1 cellular context compared by ENCODE assay signal in the genomic region with DNA sequence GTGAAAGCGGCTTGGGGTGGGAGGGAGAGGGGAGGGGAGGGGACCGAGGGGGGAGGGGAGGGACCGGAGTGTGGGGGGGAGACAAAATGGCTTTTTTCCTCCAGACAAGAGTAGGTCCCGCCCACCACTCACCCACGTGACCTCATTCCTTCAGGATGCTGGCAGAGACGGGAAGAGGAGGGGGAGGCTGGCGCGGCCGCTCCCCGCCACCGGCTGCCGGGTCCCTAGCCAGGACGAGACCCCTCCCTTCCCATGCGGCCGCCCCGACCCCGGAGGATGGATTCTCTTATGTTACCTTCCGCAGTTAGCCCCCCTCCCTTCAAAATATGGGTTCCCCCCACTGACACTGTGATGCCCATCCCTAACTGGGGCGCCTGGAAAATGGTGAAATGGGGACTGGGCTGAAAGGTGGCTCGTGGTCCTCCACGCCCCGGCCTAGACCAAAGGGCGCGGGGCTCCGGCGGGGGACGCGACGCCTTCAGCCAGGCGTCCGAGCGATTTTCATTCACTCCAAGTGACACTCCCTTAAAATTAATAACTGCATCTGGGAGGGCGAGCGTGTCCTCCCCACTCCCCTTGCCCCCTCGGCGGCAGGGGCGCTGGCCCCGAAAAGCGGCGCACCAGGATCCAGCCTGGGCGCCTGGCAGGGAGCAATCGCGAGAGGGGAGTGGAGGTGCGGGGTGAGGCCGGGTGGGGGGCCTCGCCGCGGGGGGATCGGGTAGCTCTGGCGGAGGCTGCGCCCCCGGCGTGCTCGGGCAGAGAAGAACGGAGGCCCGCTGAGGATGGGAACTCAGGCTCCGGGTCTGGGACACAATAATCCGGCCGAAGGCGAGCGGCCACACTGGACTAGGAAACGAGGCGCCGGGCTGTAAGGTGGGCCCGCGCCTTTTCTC.
TF ChIP-seq lines count a peak whose summit lies in the region.

A gene (minus strand): TSS at position 8 of the 893 bp plus-strand sequence. CDS start 7,934 bp downstream, outside the sequence.

TF ChIP-seq in A549, 52 proteins besides CTCF, POLR2A, EP300 and RAD21 (continued from another document):
- TF ChIP-seq NFE2L2 (conservative IDR thresholded peaks at IDR 0.05; ENCODE audit: low read length) (no peak), RFX5 (IDR thresholded peaks at IDR 0.05) (no peak), JUNB (IDR thresholded peaks at IDR 0.05) (no peak), RNF2 (IDR thresholded peaks at IDR 0.05; ENCODE audit: borderline replicate concordance, low read depth) (no peak; the same call in 1 of the 2 replicates), TP53 (CRISPR knock-in tag; IDR thresholded peaks at IDR 0.05) (no peak), SMC3 (IDR thresholded peaks at IDR 0.05) (0 out of 3 replicates have a peak, but pooled peaks have one; percentile 6), MYC (IDR thresholded peaks at IDR 0.05; ENCODE audit: borderline replicate concordance, low read length) (no peak), POLR2AphosphoS2 (conservative IDR thresholded peaks at IDR 0.05; ENCODE audit: low read length) (no peak), ZNF302 (CRISPR knock-in tag; IDR thresholded peaks at IDR 0.05) (no peak), CHD2 (IDR thresholded peaks at IDR 0.05; ENCODE audit: low read length, partially characterized antibody) (no peak), JUN (IDR thresholded peaks at IDR 0.05) (peak in 1 of 2 experiments; percentile 90; a peak in 3 of 5 replicates), FOSL2 (IDR thresholded peaks at IDR 0.05) (no peak), FOSL2 (CRISPR knock-in tag; IDR thresholded peaks at IDR 0.05) (no peak), HOXA7 (CRISPR knock-in tag; IDR thresholded peaks at IDR 0.05) (no peak), EHMT2 (IDR thresholded peaks at IDR 0.05; ENCODE audit: low read depth) (no peak), MAZ (IDR thresholded peaks at IDR 0.05; ENCODE audit: borderline replicate concordance, low read depth, low read length) (no peak; the same call in 1 of the 2 replicates), SREBF2 (IDR thresholded peaks at IDR 0.05) (no peak), ZC3H11A (IDR thresholded peaks at IDR 0.05) (no peak), KDM1A (IDR thresholded peaks at IDR 0.05; ENCODE audit: low read depth) (no peak), CBX8 (IDR thresholded peaks at IDR 0.05) (no peak), EHF (CRISPR knock-in tag; IDR thresholded peaks at IDR 0.05) (no peak), CHD4 (IDR thresholded peaks at IDR 0.05; ENCODE audit: borderline replicate concordance) (no peak), RARB (CRISPR knock-in tag; IDR thresholded peaks at IDR 0.05) (no peak), RCOR1 (IDR thresholded peaks at IDR 0.05; ENCODE audit: low read depth, low read length) (no peak), ZSCAN20 (CRISPR knock-in tag; IDR thresholded peaks at IDR 0.05) (no peak), KDM5A (IDR thresholded peaks at IDR 0.05) (no peak), GATA3 (IDR thresholded peaks at IDR 0.05; ENCODE audit: borderline replicate concordance) (no peak), CEBPB (IDR thresholded peaks at IDR 0.05) (0 out of 4 replicates have a peak, but pooled peaks of 1 of the 2 experiments have one; percentile 0), NR3C1 (IDR thresholded peaks at IDR 0.05) (no peak)
- TF ChIP-seq, protein P1, sequence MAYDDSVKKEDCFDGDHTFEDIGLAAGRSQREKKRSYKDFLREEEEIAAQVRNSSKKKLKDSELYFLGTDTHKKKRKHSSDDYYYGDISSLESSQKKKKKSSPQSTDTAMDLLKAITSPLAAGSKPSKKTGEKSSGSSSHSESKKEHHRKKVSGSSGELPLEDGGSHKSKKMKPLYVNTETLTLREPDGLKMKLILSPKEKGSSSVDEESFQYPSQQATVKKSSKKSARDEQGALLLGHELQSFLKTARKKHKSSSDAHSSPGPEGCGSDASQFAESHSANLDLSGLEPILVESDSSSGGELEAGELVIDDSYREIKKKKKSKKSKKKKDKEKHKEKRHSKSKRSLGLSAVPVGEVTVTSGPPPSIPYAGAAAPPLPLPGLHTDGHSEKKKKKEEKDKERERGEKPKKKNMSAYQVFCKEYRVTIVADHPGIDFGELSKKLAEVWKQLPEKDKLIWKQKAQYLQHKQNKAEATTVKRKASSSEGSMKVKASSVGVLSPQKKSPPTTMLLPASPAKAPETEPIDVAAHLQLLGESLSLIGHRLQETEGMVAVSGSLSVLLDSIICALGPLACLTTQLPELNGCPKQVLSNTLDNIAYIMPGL (CRISPR knock-in tag; IDR thresholded peaks at IDR 0.05; ENCODE audit: borderline replicate concordance) = no peak
- TF ChIP-seq, protein P2, sequence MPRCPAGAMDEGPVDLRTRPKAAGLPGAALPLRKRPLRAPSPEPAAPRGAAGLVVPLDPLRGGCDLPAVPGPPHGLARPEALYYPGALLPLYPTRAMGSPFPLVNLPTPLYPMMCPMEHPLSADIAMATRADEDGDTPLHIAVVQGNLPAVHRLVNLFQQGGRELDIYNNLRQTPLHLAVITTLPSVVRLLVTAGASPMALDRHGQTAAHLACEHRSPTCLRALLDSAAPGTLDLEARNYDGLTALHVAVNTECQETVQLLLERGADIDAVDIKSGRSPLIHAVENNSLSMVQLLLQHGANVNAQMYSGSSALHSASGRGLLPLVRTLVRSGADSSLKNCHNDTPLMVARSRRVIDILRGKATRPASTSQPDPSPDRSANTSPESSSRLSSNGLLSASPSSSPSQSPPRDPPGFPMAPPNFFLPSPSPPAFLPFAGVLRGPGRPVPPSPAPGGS (IDR thresholded peaks at IDR 0.05) = peak; percentile 64; the same call in 1 of the 3 replicates
- TF ChIP-seq, protein P3, sequence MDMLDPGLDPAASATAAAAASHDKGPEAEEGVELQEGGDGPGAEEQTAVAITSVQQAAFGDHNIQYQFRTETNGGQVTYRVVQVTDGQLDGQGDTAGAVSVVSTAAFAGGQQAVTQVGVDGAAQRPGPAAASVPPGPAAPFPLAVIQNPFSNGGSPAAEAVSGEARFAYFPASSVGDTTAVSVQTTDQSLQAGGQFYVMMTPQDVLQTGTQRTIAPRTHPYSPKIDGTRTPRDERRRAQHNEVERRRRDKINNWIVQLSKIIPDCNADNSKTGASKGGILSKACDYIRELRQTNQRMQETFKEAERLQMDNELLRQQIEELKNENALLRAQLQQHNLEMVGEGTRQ (IDR thresholded peaks at IDR 0.05) = peak; percentile 90
- TF ChIP-seq, protein P4, sequence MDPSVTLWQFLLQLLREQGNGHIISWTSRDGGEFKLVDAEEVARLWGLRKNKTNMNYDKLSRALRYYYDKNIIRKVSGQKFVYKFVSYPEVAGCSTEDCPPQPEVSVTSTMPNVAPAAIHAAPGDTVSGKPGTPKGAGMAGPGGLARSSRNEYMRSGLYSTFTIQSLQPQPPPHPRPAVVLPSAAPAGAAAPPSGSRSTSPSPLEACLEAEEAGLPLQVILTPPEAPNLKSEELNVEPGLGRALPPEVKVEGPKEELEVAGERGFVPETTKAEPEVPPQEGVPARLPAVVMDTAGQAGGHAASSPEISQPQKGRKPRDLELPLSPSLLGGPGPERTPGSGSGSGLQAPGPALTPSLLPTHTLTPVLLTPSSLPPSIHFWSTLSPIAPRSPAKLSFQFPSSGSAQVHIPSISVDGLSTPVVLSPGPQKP (IDR thresholded peaks at IDR 0.05; ENCODE audit: low read depth, low read length) = no peak
- TF ChIP-seq, protein P5, sequence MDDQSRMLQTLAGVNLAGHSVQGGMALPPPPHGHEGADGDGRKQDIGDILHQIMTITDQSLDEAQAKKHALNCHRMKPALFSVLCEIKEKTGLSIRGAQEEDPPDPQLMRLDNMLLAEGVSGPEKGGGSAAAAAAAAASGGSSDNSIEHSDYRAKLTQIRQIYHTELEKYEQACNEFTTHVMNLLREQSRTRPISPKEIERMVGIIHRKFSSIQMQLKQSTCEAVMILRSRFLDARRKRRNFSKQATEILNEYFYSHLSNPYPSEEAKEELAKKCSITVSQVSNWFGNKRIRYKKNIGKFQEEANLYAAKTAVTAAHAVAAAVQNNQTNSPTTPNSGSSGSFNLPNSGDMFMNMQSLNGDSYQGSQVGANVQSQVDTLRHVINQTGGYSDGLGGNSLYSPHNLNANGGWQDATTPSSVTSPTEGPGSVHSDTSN (IDR thresholded peaks at IDR 0.05) = no peak
- TF ChIP-seq, protein P6, sequence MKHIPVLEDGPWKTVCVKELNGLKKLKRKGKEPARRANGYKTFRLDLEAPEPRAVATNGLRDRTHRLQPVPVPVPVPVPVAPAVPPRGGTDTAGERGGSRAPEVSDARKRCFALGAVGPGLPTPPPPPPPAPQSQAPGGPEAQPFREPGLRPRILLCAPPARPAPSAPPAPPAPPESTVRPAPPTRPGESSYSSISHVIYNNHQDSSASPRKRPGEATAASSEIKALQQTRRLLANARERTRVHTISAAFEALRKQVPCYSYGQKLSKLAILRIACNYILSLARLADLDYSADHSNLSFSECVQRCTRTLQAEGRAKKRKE (CRISPR knock-in tag; IDR thresholded peaks at IDR 0.05; ENCODE audit: low read depth) = no peak
TF ChIP-seq in A549: peak in this region for 10.
